In the genomic region with DNA sequence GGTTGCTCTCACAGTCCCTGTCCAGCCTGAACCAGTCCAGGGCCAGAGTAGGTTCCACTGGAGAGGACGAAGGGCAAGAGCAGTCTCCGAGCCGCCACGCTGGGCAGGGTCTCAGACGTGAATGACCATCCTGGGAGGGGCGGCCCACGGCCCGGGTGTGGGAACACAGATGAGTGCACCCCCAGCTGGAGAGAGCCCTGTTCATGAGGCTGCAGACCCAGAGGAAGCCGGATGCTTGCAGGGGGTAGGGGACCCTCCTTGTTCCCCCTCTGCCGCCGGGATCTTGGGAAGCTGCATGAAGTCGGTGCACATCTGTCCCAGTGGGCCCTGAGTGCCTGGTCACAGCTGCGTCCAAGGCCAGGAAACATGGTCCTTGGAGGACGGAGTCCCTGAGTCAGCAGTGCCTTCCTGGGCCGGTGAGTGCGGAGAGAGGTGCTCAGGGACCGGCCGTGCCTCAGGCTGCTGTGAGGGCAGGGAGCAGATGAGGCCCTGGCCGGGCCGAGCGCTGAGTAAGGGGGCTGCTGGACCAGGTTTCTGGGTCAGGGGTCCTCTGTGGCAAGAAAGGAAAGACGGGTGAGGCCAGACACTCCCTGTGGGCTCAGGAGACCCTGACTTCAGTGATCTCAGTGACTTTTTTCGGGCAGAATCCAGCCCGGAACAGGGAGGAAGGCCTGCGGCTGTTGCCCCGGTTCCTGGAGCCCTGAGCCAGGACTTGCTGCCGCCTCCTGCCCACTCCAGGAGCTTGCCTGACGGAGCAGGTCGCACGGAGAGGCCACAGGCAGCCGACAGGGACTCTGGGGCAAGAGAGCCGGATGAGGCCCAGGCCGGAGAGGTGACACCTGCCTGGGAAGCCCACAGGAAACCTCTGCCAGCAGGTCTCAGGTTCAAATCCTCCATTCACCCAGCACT, we compare ENCODE assay signal across 18 cellular contexts. TPM values are rescaled to one million over a fixed set of nuclear protein-coding genes. Genes with fewer than 3 reads are reported as not detected.
DNase-seq lines count a peak whose midpoint lies in the region; ATAC-seq and TF ChIP-seq lines count a peak whose summit lies in the region.
"Had no signal": no experiment of that assay in that cellular context is flagged by ENCODE, and none has a peak within 500 bp of the region (broad histone marks: within the 10 kb centered on the region; RNA-seq: fewer than 3 reads in every experiment).

No MANE protein-coding gene starts in this region.

- dilution Hi-C loops in IMR-90 (cut with HindIII; ENCODE audit: low sequenced_read_pairs, unreplicated experiment) = no loop called here

- no peak overlapping the region for H3K4me3 Mint-ChIP-seq in neural crest cell
- H3K4me3 Mint-ChIP-seq: CD4-positive, CD25-positive, alpha-beta regulatory T cell had no signal

- no peak overlapping the region for H4K91ac ChIP-seq in IMR-90 (ENCODE audit: insufficient read depth, low read depth, low read length)

- no peaks in the 10 kb centered on the region for H3K9me3 Mint-ChIP-seq in neural crest cell
- H3K9me3 Mint-ChIP-seq: CD4-positive, CD25-positive, alpha-beta regulatory T cell had no signal

- H4K20me1 ChIP-seq in BLaER1 (peaks cover 71% of the 10 kb centered on the region), IMR-90 (ENCODE audit: insufficient read depth, low read length) (no peaks in the 10 kb centered on the region; the same call in 1 of the 2 replicates)

- no peak overlapping the region for H3K18ac ChIP-seq in IMR-90 (ENCODE audit: low read depth, low read length)

- CTCF ChIA-PET in IMR-90 (lab: Yijun Ruan, JAX) = no interaction called here

- in situ Hi-C loops in IMR-90 (cut with MboI; ENCODE audit: low sequenced_read_pairs) = no loop called here

- H2AFZ ChIP-seq in IMR-90 (replicated peaks; ENCODE audit: low read length, poor library complexity) = no peak overlapping the region

- H3K9me3 ChIP-seq in BLaER1 (no peaks in the 10 kb centered on the region), IMR-90 (ENCODE audit: control insufficient read depth, insufficient read depth, low read length) (no peaks in the 10 kb centered on the region), body of pancreas (no peaks in the 10 kb centered on the region), heart right ventricle (no peaks in the 10 kb centered on the region)
- H3K9me3 ChIP-seq: SJCRH30 had no signal

- H3K4me3 ChIP-seq in BLaER1 (no peak overlapping the region), IMR-90 (ENCODE audit: insufficient read depth, low read depth, low read length) (no peak overlapping the region), body of pancreas (no peak overlapping the region), heart right ventricle (no peak overlapping the region)
- H3K4me3 ChIP-seq: SJCRH30 had no signal

- no peak overlapping the region for H3K14ac ChIP-seq in IMR-90 (replicated peaks; ENCODE audit: low read depth, low read length)

- ATAC-seq in IMR-90 (ENCODE audit: low read depth) (no peak), body of pancreas (no peak), heart right ventricle (no peak), HG03196 (IDR thresholded peaks at IDR 0.05; ENCODE audit: unreplicated experiment) (no peak), HG03378 (IDR thresholded peaks at IDR 0.05; ENCODE audit: unreplicated experiment) (no peak)
- ATAC-seq: HCT116 had no signal

- no peak overlapping the region for H2BK5ac ChIP-seq in IMR-90 (ENCODE audit: low read depth, low read length, poor library complexity, severe bottlenecking)

- no peaks in the 10 kb centered on the region for H3K27me3 Mint-ChIP-seq in neural crest cell (ENCODE audit: low read depth)
- H3K27me3 Mint-ChIP-seq: CD4-positive, CD25-positive, alpha-beta regulatory T cell had no signal

- H3K4me2 ChIP-seq in BLaER1 = peak overlapping the region; percentile 58
- H3K4me2 ChIP-seq in IMR-90 (ENCODE audit: low read depth, low read length) = no peak overlapping the region
- H3K4me2 ChIP-seq: KMS-11 had no signal

- H3K36me3 Mint-ChIP-seq in neural crest cell (ENCODE audit: low read depth) = peaks cover 5% of the 10 kb centered on the region
- H3K36me3 Mint-ChIP-seq: CD4-positive, CD25-positive, alpha-beta regulatory T cell had no signal

- H3K9me1 ChIP-seq in IMR-90 (ENCODE audit: insufficient read depth, low read length) = no peaks in the 10 kb centered on the region

- H3K27me3 ChIP-seq in BLaER1 = no peaks in the 10 kb centered on the region
- H3K27me3 ChIP-seq in IMR-90 (ENCODE audit: control insufficient read depth, insufficient read depth, low read length) = no peaks in the 10 kb centered on the region
- H3K27me3 ChIP-seq in body of pancreas = no peaks in the 10 kb centered on the region
- no peaks in the 10 kb centered on the region for H3K27me3 ChIP-seq in heart right ventricle
- H3K27me3 ChIP-seq: SJCRH30 had no signal

- no TSS peak for BruUV-seq in IMR-90 (replicated peaks; lab: Mats Ljungman, UMichigan)

- H3K9ac ChIP-seq in BLaER1 (peak overlapping the region; percentile 46), IMR-90 (ENCODE audit: low read depth, low read length) (no peak overlapping the region)
- H3K9ac ChIP-seq: KMS-11 had no signal

- no peak overlapping the region for H4K8ac ChIP-seq in IMR-90 (ENCODE audit: low read depth in 2 of 2, low read length in 2 of 2)

- TF ChIP-seq CTCF in IMR-90 (conservative IDR thresholded peaks at IDR 0.05; ENCODE audit: low read depth, low read length) = no peak
- TF ChIP-seq CTCF in body of pancreas (IDR thresholded peaks at IDR 0.05) = no peak
- no peak for TF ChIP-seq CTCF in neural crest cell (conservative IDR thresholded peaks at IDR 0.05)
- TF ChIP-seq CTCF in heart right ventricle (IDR thresholded peaks at IDR 0.05) = no peak

- H2BK15ac ChIP-seq in IMR-90 (ENCODE audit: low read depth, low read length) = no peak overlapping the region

- no peak overlapping the region for H2AK5ac ChIP-seq in IMR-90 (ENCODE audit: low read depth, low read length)

- no peak overlapping the region for H3K56ac ChIP-seq in IMR-90 (ENCODE audit: extremely low read depth, insufficient read depth, low read length)

- 93% methylated on average over 16 of the region's 33 CpGs; no CpG with 5 or more reads in 1 of the 2 experiments for WGBS in IMR-90 (ENCODE audit: extremely low coverage in 2 of 2, insufficient read length in 1 of 2), 2 experiments
- 78 to 92% methylated on average over 12 to 28 of the region's 33 CpGs for WGBS in body of pancreas, 2 donors
- WGBS in heart right ventricle, 2 donors = 86 to 88% methylated on average over 33 of the region's 33 CpGs

- H3K4me1 Mint-ChIP-seq in neural crest cell = peaks cover 29% of the 10 kb centered on the region
- H3K4me1 Mint-ChIP-seq: CD4-positive, CD25-positive, alpha-beta regulatory T cell had no signal

- H2BK120ac ChIP-seq in IMR-90 (ENCODE audit: low read depth, low read length) = no peak overlapping the region

- DNase-seq in IMR-90 (no peak), body of pancreas (peak in 3 of 4 donors; percentile 48 to 64 (median 58)), neural crest cell (ENCODE audit: low read depth, low spot score) (no peak), heart right ventricle (no peak), mesenteric fat pad (ENCODE audit: low spot score) (no peak)
- DNase-seq: CD4-positive, CD25-positive, alpha-beta regulatory T cell; NCI-H1048; NCI-H1436 treated with DMSO at 0.1 percent for 48 hours; NCI-H2029 treated with DMSO at 0.1 percent for 48 hours; NCI-H748 treated with DMSO at 0.1 percent for 48 hours; OCI-M1 had no signal

- POLR2A ChIA-PET in IMR-90 (lab: Charles Lee; ENCODE audit: unreplicated experiment) = no interaction called here

- H4K5ac ChIP-seq in IMR-90 (ENCODE audit: low read depth, low read length) = no peak overlapping the region

- no peak overlapping the region for H3K23ac ChIP-seq in IMR-90 (ENCODE audit: low read depth, low read length)

- TF ChIP-seq RAD21 in IMR-90 (IDR thresholded peaks at IDR 0.05; ENCODE audit: low read length) = no peak

- H3K27ac ChIP-seq in BLaER1 (peak overlapping the region; percentile 71), IMR-90 (ENCODE audit: insufficient read depth, low read length) (no peak overlapping the region), body of pancreas (no peak overlapping the region), heart right ventricle (no peak overlapping the region)
- H3K27ac ChIP-seq: KMS-11, RWPE1, SJCRH30 had no signal

- H2AK9ac ChIP-seq in IMR-90 (replicated peaks; ENCODE audit: low read depth, low read length, poor library complexity) = peak overlapping the region; percentile 81

- TF ChIP-seq POLR2A in IMR-90 (IDR thresholded peaks at IDR 0.05; ENCODE audit: low read depth, low read length) = no peak
- no peak for TF ChIP-seq POLR2A in body of pancreas (IDR thresholded peaks at IDR 0.05)

- intact Hi-C loops in IMR-90 (cut with micrococcal nuclease) = no loop called here
- intact Hi-C loops in body of pancreas (cut with DNase I) = no loop called here
- intact Hi-C loops in heart right ventricle (cut with DNase I) = loop anchor here in 1 of 10 donors (5.0 kb wide), 1 partner anchor 40 kb away; no protein-coding TSS in a partner anchor

- peak overlapping the region; percentile 62 for H3K27ac Mint-ChIP-seq in neural crest cell (ENCODE audit: unreplicated experiment)

- no peak overlapping the region for H3K4ac ChIP-seq in IMR-90 (ENCODE audit: low read depth, low read length)

- no peaks in the 10 kb centered on the region for H3K79me1 ChIP-seq in IMR-90 (ENCODE audit: low read depth in 1 of 2, low read length in 2 of 2)

- H3K4me1 ChIP-seq in BLaER1 = peaks cover 100% of the 10 kb centered on the region
- H3K4me1 ChIP-seq in IMR-90 (ENCODE audit: control insufficient read depth, insufficient read depth, low read length) = no peaks in the 10 kb centered on the region
- peaks cover 19% of the 10 kb centered on the region for H3K4me1 ChIP-seq in body of pancreas
- H3K4me1 ChIP-seq in heart right ventricle = peaks cover 0 to 11% (median 0%) of the 10 kb centered on the region in 9 donors

- H2BK20ac ChIP-seq in IMR-90 (ENCODE audit: low read depth, low read length) = no peak overlapping the region

- H3K36me3 ChIP-seq in BLaER1 (peaks cover 64% of the 10 kb centered on the region), IMR-90 (ENCODE audit: control insufficient read depth, insufficient read depth, low read length) (peaks cover 18% of the 10 kb centered on the region), body of pancreas (replicated peaks in 1 of 2; ENCODE audit: insufficient read depth in 1 of 2, low read depth in 2 of 2) (no peaks in the 10 kb centered on the region), heart right ventricle (peaks cover 0 to 29% (median 3%) of the 10 kb centered on the region in 9 donors)
- H3K36me3 ChIP-seq: SJCRH30 had no signal

RNA-seq across cellular contexts. Expression of a gene that starts 45.8 kb away (rescaled TPM):
- total RNA-seq in IMR-90 (2012; rRNA removed) (12,144 and 15,732 TPM in 2 replicates), body of pancreas (1,000 to 10,000 TPM; 1,634 to 1,790 TPM), neural crest cell (4,235 and 4,315 TPM in 2 replicates), heart right ventricle (100 to 1,000 TPM; 298 to 959 (median 345) TPM), mesenteric fat pad (1,641 TPM)
- polyA plus RNA-seq in IMR-90 (2012; rRNA removed) (10,271 and 10,907 TPM in 2 replicates), heart right ventricle (1,000 to 10,000 TPM in 1 of 2 donors, 100 to 1,000 TPM in 1; 290 to 1,180 TPM)
- 46,606 and 47,328 TPM in 2 replicates for polyA plus RNA-seq in IMR-90 (2012; cell fraction: cytosol; rRNA removed)
- 8,917 and 28,399 TPM in 2 replicates for polyA plus RNA-seq in IMR-90 (2012; cell fraction: nucleus; rRNA removed; ENCODE audit: low replicate concordance)

Comparison
In these comparisons a context has a peak if more than half of its experiments do, and no peak if none do; other contexts are left out.
1. DNase-seq: peak in body of pancreas (3 of 4); none in IMR-90 (single experiment), neural crest cell (single experiment), heart right ventricle (0 of 2) and mesenteric fat pad (single experiment).